30 cellular contexts compared by ENCODE assay signal in genomic region chrY:13415556-13415955, GRCh38.
"Had no signal": no experiment of that assay in that cellular context is flagged by ENCODE, and none has a peak within 500 bp of the region (broad histone marks: within the 10 kb centered on the region; RNA-seq: fewer than 3 reads in every experiment).

No MANE protein-coding gene starts in this region.

- H3K27ac ChIP-seq: neutrophil, ovary, parathyroid adenoma, psoas muscle, right lobe of liver, sigmoid colon, stomach, thoracic aorta, thyroid gland, tibial nerve, upper lobe of left lung, vagina had no signal

- H2AFZ ChIP-seq: parathyroid adenoma had no signal

- H3K4me3 ChIP-seq: ovary, psoas muscle, right lobe of liver, sigmoid colon, stomach, thoracic aorta, thyroid gland, tibial nerve, upper lobe of left lung, vagina had no signal

- H3K9ac ChIP-seq: parathyroid adenoma had no signal

- H3K27me3 Mint-ChIP-seq: naive B cell; naive thymus-derived CD8-positive, alpha-beta T cell; natural killer cell treated with Interleukin-12 subunit alpha and Interleukin-12 subunit beta and Interleukin-15 and Interleukin-18, amount 100 ng/mL, for 72 hours; progenitor cell of endocrine pancreas; stimulated activated naive B cell treated with anti-CD40 and anti-IgM and Interleukin-4, amounts not matched to agents 10 μg/mL and 1 μg/mL and 100 μg/mL, for 72 hours had no signal

- H3K9me3 ChIP-seq: neutrophil, ovary, psoas muscle, right lobe of liver, sigmoid colon, stomach, thoracic aorta, thyroid gland, tibial nerve, upper lobe of left lung, vagina had no signal

- H3K27me3 ChIP-seq: neutrophil, ovary, right lobe of liver, sigmoid colon, stomach, thyroid gland, tibial nerve, upper lobe of left lung, vagina had no signal

- H3K4me3 Mint-ChIP-seq: naive B cell; natural killer cell treated with Interleukin-12 subunit alpha and Interleukin-12 subunit beta and Interleukin-15 and Interleukin-18, amount 100 ng/mL, for 72 hours; nephron progenitor cell; neural crest cell; stimulated activated effector memory CD8-positive, alpha-beta T cell treated with anti-CD3 and anti-CD28 coated beads, Interleukin-12 subunit alpha, Interleukin-12 subunit beta, amount 100 ng/mL, for 72 hours; stimulated activated naive B cell treated with anti-CD40 and anti-IgM and Interleukin-4, amounts not matched to agents 10 μg/mL and 1 μg/mL and 100 μg/mL, for 72 hours had no signal

- H3K79me2 ChIP-seq: parathyroid adenoma had no signal

- H3K9me3 Mint-ChIP-seq: naive thymus-derived CD8-positive, alpha-beta T cell; natural killer cell treated with Interleukin-12 subunit alpha and Interleukin-12 subunit beta and Interleukin-15 and Interleukin-18, amount 100 ng/mL, for 72 hours; nephron progenitor cell; neural crest cell; stimulated activated effector memory CD8-positive, alpha-beta T cell treated with anti-CD3 and anti-CD28 coated beads, Interleukin-12 subunit alpha, Interleukin-12 subunit beta, amount 100 ng/mL, for 72 hours; stimulated activated naive B cell treated with anti-CD40 and anti-IgM and Interleukin-4, amounts not matched to agents 10 μg/mL and 1 μg/mL and 100 μg/mL, for 72 hours had no signal

- ATAC-seq: naive thymus-derived CD8-positive, alpha-beta T cell; natural killer cell treated with Interleukin-12 subunit alpha and Interleukin-12 subunit beta and Interleukin-15 and Interleukin-18, amount 100 ng/mL, for 72 hours; psoas muscle; right cardiac atrium; right lobe of liver; stimulated activated effector memory CD8-positive, alpha-beta T cell treated with anti-CD3 and anti-CD28 coated beads, Interleukin-12 subunit alpha, Interleukin-12 subunit beta, amount 100 ng/mL, for 72 hours; stimulated activated naive B cell treated with anti-CD40 and anti-IgM and Interleukin-4, amounts not matched to agents 10 μg/mL and 1 μg/mL and 100 μg/mL, for 72 hours had no signal

- H3K4me1 ChIP-seq: parathyroid adenoma, psoas muscle, right lobe of liver, thyroid gland, tibial nerve, upper lobe of left lung, vagina had no signal

- DNase-seq: naive B cell; naive thymus-derived CD8-positive, alpha-beta T cell; nephron progenitor cell; occipital lobe; ovary; posterior cingulate gyrus; psoas muscle; right cardiac atrium; right lobe of liver; sigmoid colon; small intestine; stimulated activated CD4-positive, alpha-beta T cell treated with anti-CD3 and anti-CD28 coated beads, Interleukin-15, amount 100 ng/mL, for 24 hours; stimulated activated CD4-positive, alpha-beta T cell treated with anti-CD3 and anti-CD28 coated beads, Interleukin-2, amount 100 ng/mL, for 24 hours; stimulated activated CD4-positive, alpha-beta T cell treated with anti-CD3 and anti-CD28 coated beads, Interleukin-2, amount 100 ng/mL, for 48 hours; stimulated activated CD4-positive, alpha-beta T cell treated with anti-CD3 and anti-CD28 coated beads, Interleukin-4, amount 100 ng/mL, for 24 hours; stimulated activated naive B cell treated with anti-CD40 and anti-IgM and Interleukin-4, amounts not matched to agents 10 μg/mL and 1 μg/mL and 100 μg/mL, for 72 hours; stimulated activated naive CD4-positive, alpha-beta T cell treated with Interleukin-2 at 50 U/mL for 16 hours; stomach; thyroid gland; trophoblast cell; upper lobe of left lung had no signal

- H3K36me3 ChIP-seq: ovary, right lobe of liver, sigmoid colon, thoracic aorta, thyroid gland, tibial nerve, upper lobe of left lung, vagina had no signal

- H3K4me1 Mint-ChIP-seq: nephron progenitor cell, neural crest cell had no signal

- H3K27ac Mint-ChIP-seq: naive B cell; natural killer cell treated with Interleukin-12 subunit alpha and Interleukin-12 subunit beta and Interleukin-15 and Interleukin-18, amount 100 ng/mL, for 72 hours; nephron progenitor cell; progenitor cell of endocrine pancreas; stimulated activated effector memory CD8-positive, alpha-beta T cell treated with anti-CD3 and anti-CD28 coated beads, Interleukin-12 subunit alpha, Interleukin-12 subunit beta, amount 100 ng/mL, for 72 hours; stimulated activated naive B cell treated with anti-CD40 and anti-IgM and Interleukin-4, amounts not matched to agents 10 μg/mL and 1 μg/mL and 100 μg/mL, for 72 hours had no signal
